Comparison of ENCODE assay signal across 11 cellular contexts in genomic region chr14:56116128-56116900, GRCh38. TPM values are rescaled to one million over a fixed set of nuclear protein-coding genes. Genes with fewer than 3 reads are reported as not detected.
DNase-seq lines count a peak whose midpoint lies in the region; ATAC-seq, FAIRE-seq and TF ChIP-seq lines count a peak whose summit lies in the region.
"Had no signal": no experiment of that assay in that cellular context is flagged by ENCODE, and none has a peak within 500 bp of the region (broad histone marks: within the 10 kb centered on the region; RNA-seq: fewer than 3 reads in every experiment).

No MANE protein-coding gene starts in this region.

- intact Hi-C loops in endothelial cell of umbilical vein (cut with micrococcal nuclease): loop anchor here (2.0 to 10.0 kb wide), 4 partner anchors 106 to 1152 kb away; partner anchors contain the start of genes AP5M1 and EXOC5

- H3K9ac ChIP-seq in endothelial cell of umbilical vein (replicated peaks; ENCODE audit: extremely low read depth, insufficient read depth, low read length): no peak overlapping the region

- H3K27me3 ChIP-seq in endothelial cell of umbilical vein (ENCODE audit: control insufficient read depth in 2 of 2, insufficient read depth in 2 of 2, low read length in 2 of 2): peaks cover 0 to under 1% of the 10 kb centered on the region in 2 experiments
- H3K27me3 ChIP-seq: uterus had no signal

- no peak for DNase-seq in activated T-cell treated with anti-CD3 and anti-CD28 coated beads, Interleukin-2, amount 50 U/mL, for 4 hours
- no peak for DNase-seq in activated T-cell treated with anti-CD3 and anti-CD28 coated beads, Interleukin-2, amount 50 U/mL, for 24 hours
- DNase-seq in T-cell (peak in 27 of 34 experiments; percentile 5 to 56 (median 23)), endothelial cell of umbilical vein (ENCODE audit: low read depth, low spot score) (peak; percentile 23), substantia nigra (lab: John Stamatoyannopoulos, UW) (no peak), EL (no peak), medulla oblongata (ENCODE audit: extremely low spot score) (no peak)
- DNase-seq: activated CD8-positive, alpha-beta memory T cell treated with anti-CD3 and anti-CD28 coated beads, Interleukin-2, amount 10 ng/mL, durations not matched to agents 7 days and 5 days; NK-92 treated with Interleukin-12 subunit alpha and Interleukin-12 subunit beta, amount 100 ng/mL, for 24 hours; uterus had no signal

- CTCF ChIA-PET in T-cell (lab: Charles Lee) (interaction anchor here (0.6 to 1.0 kb wide), 2 partner anchors 28 to 1026 kb away, joined by 3 to 5 read pairs; no protein-coding TSS in a partner anchor), endothelial cell of umbilical vein (lab: Charles Lee) (interaction anchor here (1.0 to 3.5 kb wide), 4 partner anchors 11 to 384 kb away, joined by 3 to 22 read pairs (median 3); no protein-coding TSS in a partner anchor)

- H4K20me1 ChIP-seq in endothelial cell of umbilical vein (replicated peaks; ENCODE audit: control insufficient read depth, extremely low read depth, insufficient read depth, low read length): no peaks in the 10 kb centered on the region

- no peak for ATAC-seq in activated T-cell treated with anti-CD3 and anti-CD28 coated beads, Interleukin-2, amount 50 U/mL, for 4 hours
- peak in 3 of 4 experiments; percentile 9 to 26 (median 14) for ATAC-seq in T-cell (replicated peaks in 1 of 4)
- ATAC-seq in GM19023 (IDR thresholded peaks at IDR 0.05; ENCODE audit: unreplicated experiment): no peak
- ATAC-seq: activated CD8-positive, alpha-beta memory T cell treated with anti-CD3 and anti-CD28 coated beads, Interleukin-2, amount 10 ng/mL, durations not matched to agents 7 days and 5 days had no signal

- no peak overlapping the region for H3K4me2 ChIP-seq in endothelial cell of umbilical vein (ENCODE audit: insufficient read depth, low read length)

- H3K27ac ChIP-seq in endothelial cell of umbilical vein (ENCODE audit: insufficient read depth, low read depth, low read length) (no peak overlapping the region), substantia nigra (ENCODE audit: low read depth, low read length, poor library complexity, severe bottlenecking) (peak overlapping the region; percentile 35)

- peak overlapping the region; percentile 0 for H3K4me3 Mint-ChIP-seq in activated T-cell treated with anti-CD3 and anti-CD28 coated beads, Interleukin-2, amount 50 U/mL, for 4 hours
- H3K4me3 Mint-ChIP-seq in activated T-cell treated with anti-CD3 and anti-CD28 coated beads, Interleukin-2, amount 50 U/mL, for 24 hours: no peak overlapping the region
- peak overlapping the region; percentile 8 to 92 (median 43) for H3K4me3 Mint-ChIP-seq in T-cell

- peaks cover 5% of the 10 kb centered on the region for H3K79me2 ChIP-seq in endothelial cell of umbilical vein (ENCODE audit: control insufficient read depth, insufficient read depth, low read length)

- H3K36me3 ChIP-seq in endothelial cell of umbilical vein (ENCODE audit: control insufficient read depth in 2 of 2, extremely low read depth in 1 of 2, insufficient read depth in 2 of 2, low read length in 2 of 2): no peaks in the 10 kb centered on the region
- H3K36me3 ChIP-seq: uterus had no signal

- BruUV-seq in endothelial cell of umbilical vein (replicated peaks; lab: Mats Ljungman, UMichigan): no TSS peak

- no peaks in the 10 kb centered on the region for H3K9me3 Mint-ChIP-seq in activated T-cell treated with anti-CD3 and anti-CD28 coated beads, Interleukin-2, amount 50 U/mL, for 4 hours
- no peaks in the 10 kb centered on the region for H3K9me3 Mint-ChIP-seq in activated T-cell treated with anti-CD3 and anti-CD28 coated beads, Interleukin-2, amount 50 U/mL, for 24 hours
- H3K9me3 Mint-ChIP-seq in T-cell: no peaks in the 10 kb centered on the region

- peaks cover 2% of the 10 kb centered on the region for H3K36me3 Mint-ChIP-seq in activated T-cell treated with anti-CD3 and anti-CD28 coated beads, Interleukin-2, amount 50 U/mL, for 4 hours (ENCODE audit: insufficient read depth)
- H3K36me3 Mint-ChIP-seq in activated T-cell treated with anti-CD3 and anti-CD28 coated beads, Interleukin-2, amount 50 U/mL, for 24 hours (ENCODE audit: low read depth): no peaks in the 10 kb centered on the region
- H3K36me3 Mint-ChIP-seq in T-cell: no peaks in the 10 kb centered on the region

- H3K4me3 ChIP-seq in endothelial cell of umbilical vein (replicated peaks in 1 of 3; ENCODE audit: insufficient read depth in 1 of 3, low read depth in 1 of 3, low read length in 3 of 3): no peak overlapping the region

- H3K9me3 ChIP-seq in endothelial cell of umbilical vein (replicated peaks; ENCODE audit: control insufficient read depth, insufficient read depth, low read length): no peaks in the 10 kb centered on the region
- H3K9me3 ChIP-seq: uterus had no signal

- no peak overlapping the region for H2AFZ ChIP-seq in endothelial cell of umbilical vein (ENCODE audit: low read depth, low read length)

- POLR2A ChIA-PET in T-cell (lab: Charles Lee): interaction anchor here in 1 of 2 donors (0.7 kb wide), 1 partner anchor 1247 kb away, joined by 3 read pairs; no protein-coding TSS in a partner anchor
- POLR2A ChIA-PET in endothelial cell of umbilical vein (lab: Charles Lee): interaction anchor here (0.5 kb wide), 1 partner anchor 360 kb away, joined by 5 read pairs; no protein-coding TSS in a partner anchor

- dilution Hi-C loops in endothelial cell of umbilical vein (cut with MboI; ENCODE audit: extremely low pct_ligation_motif_present, low sequenced_read_pairs): no loop called here

- FAIRE-seq in endothelial cell of umbilical vein (lab: Jason Lieb, UNC): no peak

- peaks cover 19% of the 10 kb centered on the region for H3K4me1 ChIP-seq in endothelial cell of umbilical vein (ENCODE audit: control insufficient read depth, extremely low read depth, insufficient read depth, low read length)
- H3K4me1 ChIP-seq: uterus had no signal

- peaks cover 3% of the 10 kb centered on the region for H3K27me3 Mint-ChIP-seq in activated T-cell treated with anti-CD3 and anti-CD28 coated beads, Interleukin-2, amount 50 U/mL, for 4 hours (ENCODE audit: low read depth)
- peaks cover 20% of the 10 kb centered on the region for H3K27me3 Mint-ChIP-seq in activated T-cell treated with anti-CD3 and anti-CD28 coated beads, Interleukin-2, amount 50 U/mL, for 24 hours
- peaks cover 0 to 5% of the 10 kb centered on the region in 2 donors for H3K27me3 Mint-ChIP-seq in T-cell

- no peaks in the 10 kb centered on the region for H3K9me1 ChIP-seq in endothelial cell of umbilical vein (replicated peaks; ENCODE audit: control insufficient read depth, extremely low read depth, insufficient read depth, low read length)

- no peak for TF ChIP-seq CTCF in endothelial cell of umbilical vein (IDR thresholded peaks at IDR 0.05; ENCODE audit: extremely low read depth in 1 of 2, insufficient read depth in 1 of 2, low read depth in 1 of 2, low read length in 2 of 2)

- no peak overlapping the region for H3K27ac Mint-ChIP-seq in activated T-cell treated with anti-CD3 and anti-CD28 coated beads, Interleukin-2, amount 50 U/mL, for 24 hours
- peak overlapping the region; percentile 77 to 79 for H3K27ac Mint-ChIP-seq in T-cell
- H3K27ac Mint-ChIP-seq: activated CD8-positive, alpha-beta memory T cell treated with anti-CD3 and anti-CD28 coated beads, Interleukin-2, amount 10 ng/mL, durations not matched to agents 7 days and 5 days had no signal

- peaks cover 41% of the 10 kb centered on the region for H3K4me1 Mint-ChIP-seq in activated T-cell treated with anti-CD3 and anti-CD28 coated beads, Interleukin-2, amount 50 U/mL, for 4 hours (ENCODE audit: low read depth)
- H3K4me1 Mint-ChIP-seq in activated T-cell treated with anti-CD3 and anti-CD28 coated beads, Interleukin-2, amount 50 U/mL, for 24 hours (ENCODE audit: low read depth): peaks cover 41% of the 10 kb centered on the region
- H3K4me1 Mint-ChIP-seq in T-cell: peaks cover 50 to 66% (median 54%) of the 10 kb centered on the region in 3 donors

- TF ChIP-seq POLR2A in endothelial cell of umbilical vein (IDR thresholded peaks at IDR 0.05; ENCODE audit: low read depth, low read length): no peak

TF ChIP-seq in endothelial cell of umbilical vein, 7 proteins besides CTCF, POLR2A, EP300 and RAD21:
- no peak for TF ChIP-seq MYC (IDR thresholded peaks at IDR 0.05; ENCODE audit: low read depth, low read length)
- no peak for TF ChIP-seq POLR2AphosphoS5 (IDR thresholded peaks at IDR 0.05; ENCODE audit: insufficient read depth, low read depth, low read length)
- no peak for TF ChIP-seq GATA2 (IDR thresholded peaks at IDR 0.05; ENCODE audit: insufficient read depth, insufficient read length, low read depth, low read length)
- TF ChIP-seq FOS (IDR thresholded peaks at IDR 0.05; ENCODE audit: borderline replicate concordance, insufficient read depth, low read length): no peak
- TF ChIP-seq EZH2 (IDR thresholded peaks at IDR 0.05; ENCODE audit: borderline replicate concordance, low read depth, low read length, severe bottlenecking): no peak
- TF ChIP-seq MAX (IDR thresholded peaks at IDR 0.05; ENCODE audit: insufficient read depth, insufficient read length): no peak
- TF ChIP-seq JUN (IDR thresholded peaks at IDR 0.05; ENCODE audit: borderline replicate concordance, insufficient read depth, insufficient read length, low read depth): no peak

RNA-seq across cellular contexts. Expression of gene PELI2, which starts 1.9 kb away (rescaled TPM):
- total RNA-seq in activated T-cell treated with anti-CD3 and anti-CD28 coated beads, Interleukin-2, amount 50 U/mL, for 4 hours: 1 to 10 TPM; 1.4 to 4.2 (median 2.3) TPM
- total RNA-seq in T-cell: 10 to 100 TPM in 3 of 5 donors, 1 to 10 TPM in 2; 9.0 to 12.7 (median 10.5) TPM
- total RNA-seq in endothelial cell of umbilical vein: 13.0 TPM in 2 replicates
- 9.9 and 11.5 TPM in 2 replicates for polyA plus RNA-seq in endothelial cell of umbilical vein
- 8.0 and 9.3 TPM in 2 replicates for polyA plus RNA-seq in endothelial cell of umbilical vein (2011; cell fraction: cytosol; rRNA removed)
- 31.3 and 32.7 TPM in 2 replicates for polyA plus RNA-seq in endothelial cell of umbilical vein (2011; cell fraction: nucleus; rRNA removed)
- 1.6 and 2.7 TPM in 2 replicates for polyA plus RNA-seq in endothelial cell of umbilical vein (2012)
- 80.6 and 91.0 TPM in 2 replicates for polyA minus RNA-seq in endothelial cell of umbilical vein
- 4.0 TPM for polyA minus RNA-seq in endothelial cell of umbilical vein (2011; cell fraction: cytosol; rRNA and poly(A)+ RNA removed)
- polyA minus RNA-seq in endothelial cell of umbilical vein (2011; cell fraction: nucleus; rRNA and poly(A)+ RNA removed): 29.7 and 38.7 TPM in 2 replicates

Comparison
In these comparisons a context has a peak if more than half of its experiments do, and no peak if none do; other contexts are left out.
1. ATAC-seq: peak in T-cell (3 of 4); none in activated T-cell treated with anti-CD3 and anti-CD28 coated beads, Interleukin-2, amount 50 U/mL, for 4 hours (0 of 2) and GM19023 (single experiment).
2. DNase-seq: peak in T-cell (27 of 34) and endothelial cell of umbilical vein (single experiment); none in activated T-cell treated with anti-CD3 and anti-CD28 coated beads, Interleukin-2, amount 50 U/mL, for 4 hours (single experiment), activated T-cell treated with anti-CD3 and anti-CD28 coated beads, Interleukin-2, amount 50 U/mL, for 24 hours (single experiment), substantia nigra (0 of 49), EL (single experiment) and medulla oblongata (single experiment).